8 cellular contexts compared by ENCODE assay signal in genomic region chr4:121696140-121696640, GRCh38. TPM values are rescaled to one million over a fixed set of nuclear protein-coding genes. Genes with fewer than 3 reads are reported as not detected.
DNase-seq lines count a peak whose midpoint lies in the region; ATAC-seq, FAIRE-seq and TF ChIP-seq lines count a peak whose summit lies in the region.

No MANE protein-coding gene starts in this region.

- peak overlapping the region; percentile 18 for H2AFZ ChIP-seq in endothelial cell of umbilical vein (ENCODE audit: low read depth, low read length)

- peak overlapping the region; percentile 99 for H3K9ac ChIP-seq in ES-I3 (ENCODE audit: low read depth, low read length)
- H3K9ac ChIP-seq in endothelial cell of umbilical vein (replicated peaks; ENCODE audit: extremely low read depth, insufficient read depth, low read length), result peak overlapping the region; percentile 97

- H3K9me1 ChIP-seq in endothelial cell of umbilical vein (replicated peaks; ENCODE audit: control insufficient read depth, extremely low read depth, insufficient read depth, low read length), result no peaks in the 10 kb centered on the region

- peak overlapping the region; percentile 53 to 79 (median 70) for H3K4me3 ChIP-seq in endothelial cell of umbilical vein (replicated peaks in 1 of 3; ENCODE audit: insufficient read depth in 1 of 3, low read depth in 1 of 3, low read length in 3 of 3)

- TSS peak; percentile 56 for BruUV-seq in endothelial cell of umbilical vein (replicated peaks; lab: Mats Ljungman, UMichigan)

- no peaks in the 10 kb centered on the region for H3K27me3 ChIP-seq in endothelial cell of umbilical vein (ENCODE audit: control insufficient read depth in 2 of 2, insufficient read depth in 2 of 2, low read length in 2 of 2)

- TF ChIP-seq CTCF in HFFc6 (IDR thresholded peaks at IDR 0.05) (no peak; the same call in 1 of the 2 replicates), endothelial cell of umbilical vein (IDR thresholded peaks at IDR 0.05; ENCODE audit: extremely low read depth in 1 of 2, insufficient read depth in 1 of 2, low read depth in 1 of 2, low read length in 2 of 2) (peak in 1 of 2 donors; percentile 22), mesothelial cell of epicardium (IDR thresholded peaks at IDR 0.05; ENCODE audit: unreplicated experiment) (no peak)

- peaks cover 31% of the 10 kb centered on the region for H3K4me1 ChIP-seq in ES-I3 (ENCODE audit: insufficient read depth, low read length)
- peaks cover 39% of the 10 kb centered on the region for H3K4me1 ChIP-seq in endothelial cell of umbilical vein (ENCODE audit: control insufficient read depth, extremely low read depth, insufficient read depth, low read length)

- peak; percentile 58 for FAIRE-seq in endothelial cell of umbilical vein (lab: Jason Lieb, UNC)

- H3K36me3 Mint-ChIP-seq in HFFc6 (ENCODE audit: low read depth), result peaks cover 39% of the 10 kb centered on the region
- peaks cover 27% of the 10 kb centered on the region for H3K36me3 Mint-ChIP-seq in activated CD8-positive, alpha-beta memory T cell treated with anti-CD3 and anti-CD28 coated beads, Interleukin-2, amount 10 ng/mL, durations not matched to agents 7 days and 5 days
- H3K36me3 Mint-ChIP-seq in mesothelial cell of epicardium, result peaks cover 8% of the 10 kb centered on the region

- H3K36me3 ChIP-seq in ES-I3 (ENCODE audit: insufficient read depth, low read length) (peaks cover 6% of the 10 kb centered on the region; the same call in 1 of the 2 replicates), endothelial cell of umbilical vein (ENCODE audit: control insufficient read depth in 2 of 2, extremely low read depth in 1 of 2, insufficient read depth in 2 of 2, low read length in 2 of 2) (peaks cover 0 to 8% of the 10 kb centered on the region in 2 experiments)

- peak; percentile 34 for ATAC-seq in activated CD8-positive, alpha-beta memory T cell treated with anti-CD3 and anti-CD28 coated beads, Interleukin-2, amount 10 ng/mL, durations not matched to agents 7 days and 5 days

- H3K27ac ChIP-seq in endothelial cell of umbilical vein (ENCODE audit: insufficient read depth, low read depth, low read length), result peak overlapping the region; percentile 97

- CTCF ChIA-PET in activated CD8-positive, alpha-beta memory T cell treated with anti-CD3 and anti-CD28 coated beads, Interleukin-2, amount 10 ng/mL, durations not matched to agents 7 days and 5 days (lab: Charles Lee), result interaction anchor here (0.6 to 2.5 kb wide), 9 partner anchors 11 to 179 kb away, joined by 3 to 14 read pairs (median 3); no protein-coding TSS in a partner anchor
- CTCF ChIA-PET in endothelial cell of umbilical vein (lab: Charles Lee), result interaction anchor here (1.2 to 2.2 kb wide), 8 partner anchors 11 to 41 kb away, joined by 3 to 31 read pairs (median 10); no protein-coding TSS in a partner anchor

- dilution Hi-C loops in endothelial cell of umbilical vein (cut with MboI; ENCODE audit: extremely low pct_ligation_motif_present, low sequenced_read_pairs), result no loop called here

- intact Hi-C loops in endothelial cell of umbilical vein (cut with micrococcal nuclease), result loop anchor here (2.0 kb wide), 1 partner anchor 41 kb away; no protein-coding TSS in a partner anchor

- peaks cover 2% of the 10 kb centered on the region for H4K20me1 ChIP-seq in endothelial cell of umbilical vein (replicated peaks; ENCODE audit: control insufficient read depth, extremely low read depth, insufficient read depth, low read length)

- H3K9me3 Mint-ChIP-seq in HFFc6, result no peaks in the 10 kb centered on the region
- no peaks in the 10 kb centered on the region for H3K9me3 Mint-ChIP-seq in activated CD8-positive, alpha-beta memory T cell treated with anti-CD3 and anti-CD28 coated beads, Interleukin-2, amount 10 ng/mL, durations not matched to agents 7 days and 5 days (ENCODE audit: low read depth)
- H3K9me3 Mint-ChIP-seq in mesothelial cell of epicardium, result no peaks in the 10 kb centered on the region

- H3K4me2 ChIP-seq in endothelial cell of umbilical vein (ENCODE audit: insufficient read depth, low read length), result peak overlapping the region; percentile 96

- H3K4me3 Mint-ChIP-seq in HFFc6, result peak overlapping the region; percentile 100; the same call in 1 of the 2 replicates
- H3K4me3 Mint-ChIP-seq in activated CD8-positive, alpha-beta memory T cell treated with anti-CD3 and anti-CD28 coated beads, Interleukin-2, amount 10 ng/mL, durations not matched to agents 7 days and 5 days, result peak overlapping the region; percentile 96
- peak overlapping the region; percentile 98 for H3K4me3 Mint-ChIP-seq in mesothelial cell of epicardium

- POLR2A ChIA-PET in endothelial cell of umbilical vein (lab: Charles Lee), result interaction anchor here (0.7 to 2.1 kb wide), 7 partner anchors 9 to 94 kb away, joined by 3 to 18 read pairs (median 3); no protein-coding TSS in a partner anchor

- H3K4me1 Mint-ChIP-seq in HFFc6 (ENCODE audit: low read depth) (peaks cover 39% of the 10 kb centered on the region), mesothelial cell of epicardium (peaks cover 20% of the 10 kb centered on the region)
- H3K4me1 Mint-ChIP-seq in activated CD8-positive, alpha-beta memory T cell treated with anti-CD3 and anti-CD28 coated beads, Interleukin-2, amount 10 ng/mL, durations not matched to agents 7 days and 5 days, result peaks cover 44% of the 10 kb centered on the region

- H3K27ac Mint-ChIP-seq in HFFc6 (peak overlapping the region; percentile 100), mesothelial cell of epicardium (peak overlapping the region; percentile 98)
- peak overlapping the region; percentile 99 for H3K27ac Mint-ChIP-seq in activated CD8-positive, alpha-beta memory T cell treated with anti-CD3 and anti-CD28 coated beads, Interleukin-2, amount 10 ng/mL, durations not matched to agents 7 days and 5 days

- TF ChIP-seq POLR2A in endothelial cell of umbilical vein (IDR thresholded peaks at IDR 0.05; ENCODE audit: low read depth, low read length), result no peak

- H3K9me3 ChIP-seq in ES-I3 (ENCODE audit: control insufficient read depth, insufficient read depth, low read length), result no peaks in the 10 kb centered on the region
- H3K9me3 ChIP-seq in endothelial cell of umbilical vein (replicated peaks; ENCODE audit: control insufficient read depth, insufficient read depth, low read length), result no peaks in the 10 kb centered on the region

- peaks cover 5% of the 10 kb centered on the region for H3K27me3 Mint-ChIP-seq in HFFc6 (ENCODE audit: insufficient read depth)
- H3K27me3 Mint-ChIP-seq in activated CD8-positive, alpha-beta memory T cell treated with anti-CD3 and anti-CD28 coated beads, Interleukin-2, amount 10 ng/mL, durations not matched to agents 7 days and 5 days, result peaks cover 29% of the 10 kb centered on the region
- H3K27me3 Mint-ChIP-seq in mesothelial cell of epicardium (ENCODE audit: low read depth), result no peaks in the 10 kb centered on the region

- DNase-seq in HFFc6 (peak; percentile 82), NCI-H526 treated with DMSO at 0.1 percent for 48 hours (lab: John Stamatoyannopoulos, UW) (peak; percentile 3), endothelial cell of umbilical vein (ENCODE audit: low read depth, low spot score) (peak; percentile 69), mesothelial cell of epicardium (ENCODE audit: low spot score in 2 of 2, unreplicated experiment in 2 of 2) (peak in 1 of 2 experiments; percentile 54), NCI-H2171 (lab: John Stamatoyannopoulos, UW) (no peak)
- peak; percentile 77 for DNase-seq in activated CD8-positive, alpha-beta memory T cell treated with anti-CD3 and anti-CD28 coated beads, Interleukin-2, amount 10 ng/mL, durations not matched to agents 7 days and 5 days
- peak; percentile 40 for DNase-seq in stimulated activated CD8-positive, alpha-beta memory T cell treated with anti-CD3 and anti-CD28 coated beads, Interleukin-4, amount 100 ng/mL, for 24 hours (ENCODE audit: low read depth)

- peaks cover 49% of the 10 kb centered on the region for H3K79me2 ChIP-seq in endothelial cell of umbilical vein (ENCODE audit: control insufficient read depth, insufficient read depth, low read length)

TF ChIP-seq in endothelial cell of umbilical vein, 7 proteins besides CTCF, POLR2A, EP300 and RAD21:
- no peak for TF ChIP-seq GATA2 (IDR thresholded peaks at IDR 0.05; ENCODE audit: insufficient read depth, insufficient read length, low read depth, low read length)
- no peak for TF ChIP-seq EZH2 (IDR thresholded peaks at IDR 0.05; ENCODE audit: borderline replicate concordance, low read depth, low read length, severe bottlenecking)
- peak; percentile 13 for TF ChIP-seq MAX (IDR thresholded peaks at IDR 0.05; ENCODE audit: insufficient read depth, insufficient read length)

RNA-seq across cellular contexts. Expression of gene ANXA5, which starts 0.6 kb away (rescaled TPM):
- 1,000 to 10,000 TPM in 4 of 6 experiments, 100 to 1,000 TPM in 2; 934 to 1,075 (median 1,012) TPM for total RNA-seq in HFFc6 (2021; fragmentation: NEBNext Ultra II Directional; extraction: Animal tissue kit (Norgen Biotek cat#: 25700))
- 100 to 1,000 TPM; 142 to 152 TPM for total RNA-seq in activated CD8-positive, alpha-beta memory T cell treated with anti-CD3 and anti-CD28 coated beads, Interleukin-2, amount 10 ng/mL, durations not matched to agents 7 days and 5 days
- total RNA-seq in endothelial cell of umbilical vein, result 528 and 529 TPM in 2 replicates
- 446 and 450 TPM in 2 replicates for polyA plus RNA-seq in endothelial cell of umbilical vein
- polyA plus RNA-seq in endothelial cell of umbilical vein (2011; cell fraction: cytosol; rRNA removed), result 470 and 496 TPM in 2 replicates
- polyA plus RNA-seq in endothelial cell of umbilical vein (2011; cell fraction: nucleus; rRNA removed), result 367 and 450 TPM in 2 replicates
- 465 and 669 TPM in 2 replicates for polyA plus RNA-seq in endothelial cell of umbilical vein (2012)
- polyA minus RNA-seq in endothelial cell of umbilical vein, result 237 and 262 TPM in 2 replicates
- 217 TPM for polyA minus RNA-seq in endothelial cell of umbilical vein (2011; cell fraction: cytosol; rRNA and poly(A)+ RNA removed)
- polyA minus RNA-seq in endothelial cell of umbilical vein (2011; cell fraction: nucleus; rRNA and poly(A)+ RNA removed), result 153 and 177 TPM in 2 replicates
- 125 to 137 TPM (median 130 TPM) in 3 replicates for total RNA-seq in mesothelial cell of epicardium
